ENCODE assay signal across 1 cellular context in the genomic region with DNA sequence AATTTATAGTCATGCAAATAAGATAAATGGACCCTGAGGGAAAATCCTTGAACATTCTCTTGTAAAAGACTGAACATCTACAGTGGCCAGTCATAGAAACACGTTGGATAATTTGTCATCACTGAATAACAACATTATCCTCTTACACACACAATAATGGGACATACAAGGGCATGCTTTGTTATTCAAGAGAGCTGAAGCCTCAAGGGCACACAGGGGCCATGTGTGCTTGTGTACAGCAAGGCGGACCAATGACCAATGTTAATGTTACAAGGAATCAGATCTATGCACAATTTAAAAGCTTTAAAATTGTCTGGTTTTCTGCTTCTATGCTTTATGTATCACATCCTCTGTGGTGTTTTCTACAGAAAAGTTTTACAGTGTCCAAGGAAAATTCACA.
TF ChIP-seq lines count a peak whose summit lies in the region.

No MANE protein-coding gene starts in this region.

TF ChIP-seq in IMR-90, 13 proteins besides CTCF, POLR2A, EP300 and RAD21 (continued from another document):
- no peak for TF ChIP-seq MXI1 (IDR thresholded peaks at IDR 0.05; ENCODE audit: borderline replicate concordance, low read depth, low read length)
- no peak for TF ChIP-seq BHLHE40 (IDR thresholded peaks at IDR 0.05; ENCODE audit: low read depth, low read length)
- no peak for TF ChIP-seq CHD1 (IDR thresholded peaks at IDR 0.05; ENCODE audit: low read depth, low read length)
- TF ChIP-seq MAFK (IDR thresholded peaks at IDR 0.05; ENCODE audit: low read depth, low read length): no peak
- TF ChIP-seq RFX5 (IDR thresholded peaks at IDR 0.05; ENCODE audit: low read depth, low read length): no peak
- no peak for TF ChIP-seq CEBPB (IDR thresholded peaks at IDR 0.05; ENCODE audit: low read depth, low read length)
